In genomic region chr5:93072831-93073459, GRCh38 we compare ENCODE assay signal across 18 cellular contexts.
DNase-seq lines count a peak whose midpoint lies in the region; ATAC-seq, FAIRE-seq and TF ChIP-seq lines count a peak whose summit lies in the region.
"Had no signal": no experiment of that assay in that cellular context is flagged by ENCODE, and none has a peak within 500 bp of the region (broad histone marks: within the 10 kb centered on the region; RNA-seq: fewer than 3 reads in every experiment).

No MANE protein-coding gene starts in this region.

- H3K36me3 ChIP-seq in bronchial epithelial cell (ENCODE audit: control insufficient read depth, insufficient read depth, low read length) (no peaks in the 10 kb centered on the region), right lobe of liver (no peaks in the 10 kb centered on the region)
- H3K36me3 ChIP-seq: prostate gland had no signal

- no peak for TF ChIP-seq POLR2A in right lobe of liver (IDR thresholded peaks at IDR 0.05)

- DNase-seq in AG10803 (ENCODE audit: low read depth) (peak; percentile 41), NCI-H226 (peak; percentile 30), bronchial epithelial cell (ENCODE audit: low read depth) (peak; percentile 74), iris pigment epithelial cell (ENCODE audit: low read depth) (peak; percentile 75), GM19240 (ENCODE audit: insufficient read length, low spot score) (no peak), cortex of kidney (lab: John Stamatoyannopoulos, UW) (no peak), right lobe of liver (no peak), Kasumi-1 (lab: John Stamatoyannopoulos, UW) (no peak)
- DNase-seq: activated naive CD8-positive, alpha-beta T cell treated with anti-CD3 and anti-CD28 coated beads, Interleukin-2, amount 50 U/mL, for 24 hours; CD4-positive, alpha-beta T cell; effector memory CD4-positive, alpha-beta T cell; KBM-7; NCI-H1048; NCI-H2029; NCI-H446 had no signal

- FAIRE-seq in bronchial epithelial cell (lab: Jason Lieb, UNC) = no peak
- FAIRE-seq: frontal cortex had no signal

- intact Hi-C loops in right lobe of liver (cut with DNase I) = no loop called here

- TF ChIP-seq CTCF in AG10803 (conservative IDR thresholded peaks at IDR 0.05; ENCODE audit: low read length) = no peak
- TF ChIP-seq CTCF in bronchial epithelial cell (IDR thresholded peaks at IDR 0.05; ENCODE audit: insufficient read depth, low read length, severe bottlenecking) = no peak
- TF ChIP-seq CTCF in right lobe of liver (IDR thresholded peaks at IDR 0.05) = no peak

- no peaks in the 10 kb centered on the region for H3K4me1 ChIP-seq in right lobe of liver
- H3K4me1 ChIP-seq: prostate gland had no signal

- no peaks in the 10 kb centered on the region for H3K27me3 ChIP-seq in bronchial epithelial cell (ENCODE audit: control insufficient read depth, insufficient read depth, low read length)
- H3K27me3 ChIP-seq in right lobe of liver = no peaks in the 10 kb centered on the region

- no peak for ATAC-seq in right lobe of liver
- ATAC-seq: activated naive CD8-positive, alpha-beta T cell treated with anti-CD3 and anti-CD28 coated beads, Interleukin-2, amount 50 U/mL, for 24 hours had no signal

- no peaks in the 10 kb centered on the region for H3K9me3 ChIP-seq in right lobe of liver
- H3K9me3 ChIP-seq: prostate gland had no signal

- 68% methylated on average over 3 of the region's 3 CpGs for WGBS in right lobe of liver (ENCODE audit: insufficient coverage, low coverage, low lambda C conversion rate, missing lambda C conversion rate)

- no peak overlapping the region for H3K4me3 ChIP-seq in AG10803 (ENCODE audit: low read length)
- H3K4me3 ChIP-seq in bronchial epithelial cell (ENCODE audit: low read depth, low read length) = no peak overlapping the region
- no peak overlapping the region for H3K4me3 ChIP-seq in right lobe of liver
- H3K4me3 ChIP-seq: prostate gland, smooth muscle cell had no signal

- no peak overlapping the region for H3K27ac ChIP-seq in right lobe of liver
- H3K27ac ChIP-seq: prostate gland had no signal

Comparison
In these comparisons a context has a peak if more than half of its experiments do, and no peak if none do; other contexts are left out.
1. DNase-seq: peak in AG10803 (single experiment), NCI-H226 (single experiment), bronchial epithelial cell (single experiment) and iris pigment epithelial cell (single experiment); none in GM19240 (single experiment), cortex of kidney (single experiment), right lobe of liver (0 of 3) and Kasumi-1 (0 of 2).